15 cellular contexts compared by ENCODE assay signal in genomic region chr22:26885441-26886261, GRCh38.
DNase-seq lines count a peak whose midpoint lies in the region; ATAC-seq and TF ChIP-seq lines count a peak whose summit lies in the region.
"Had no signal": no experiment of that assay in that cellular context is flagged by ENCODE, and none has a peak within 500 bp of the region (broad histone marks: within the 10 kb centered on the region; RNA-seq: fewer than 3 reads in every experiment).

No MANE protein-coding gene starts in this region.

- WGBS in IMR-90 (ENCODE audit: extremely low coverage in 2 of 2, insufficient read length in 1 of 2), 2 experiments, result 100% methylated on average over 1 of the region's 2 CpGs; no CpG with 5 or more reads in 1 of the 2 experiments
- WGBS in mesenchymal stem cell, result 75% methylated on average over 2 of the region's 2 CpGs

- H3K4me2 ChIP-seq in IMR-90 (ENCODE audit: low read depth, low read length) (no peak overlapping the region), mesenchymal stem cell (ENCODE audit: low read length, poor library complexity, severe bottlenecking) (no peak overlapping the region)

- TF ChIP-seq RAD21 in IMR-90 (IDR thresholded peaks at IDR 0.05; ENCODE audit: low read length), result no peak

- no peak overlapping the region for H2AFZ ChIP-seq in IMR-90 (replicated peaks; ENCODE audit: low read length, poor library complexity)
- no peak overlapping the region for H2AFZ ChIP-seq in mesenchymal stem cell (ENCODE audit: low read depth, low read length)

- H3K18ac ChIP-seq in IMR-90 (ENCODE audit: low read depth, low read length), result no peak overlapping the region
- no peak overlapping the region for H3K18ac ChIP-seq in mesenchymal stem cell (ENCODE audit: low read depth in 1 of 2, low read length in 2 of 2)

- peaks cover 12% of the 10 kb centered on the region for H3K4me1 ChIP-seq in IMR-90 (ENCODE audit: control insufficient read depth, insufficient read depth, low read length)
- H3K4me1 ChIP-seq in SJSA1 (replicated peaks), result peaks cover 34% of the 10 kb centered on the region
- peaks cover 17% of the 10 kb centered on the region for H3K4me1 ChIP-seq in mesenchymal stem cell (ENCODE audit: control insufficient read depth, insufficient read depth, low read depth, low read length)
- peaks cover 26 to 68% of the 10 kb centered on the region in 2 donors for H3K4me1 ChIP-seq in thoracic aorta (ENCODE audit: control insufficient read depth in 1 of 2, low read depth in 2 of 2)
- H3K4me1 ChIP-seq: Caco-2 had no signal

- H3K9me3 ChIP-seq in IMR-90 (ENCODE audit: control insufficient read depth, insufficient read depth, low read length) (no peaks in the 10 kb centered on the region), SJSA1 (replicated peaks) (no peaks in the 10 kb centered on the region), mesenchymal stem cell (ENCODE audit: control insufficient read depth, low read length) (no peaks in the 10 kb centered on the region), thoracic aorta (no peaks in the 10 kb centered on the region)

- no peaks in the 10 kb centered on the region for H3K27me3 ChIP-seq in IMR-90 (ENCODE audit: control insufficient read depth, insufficient read depth, low read length)
- H3K27me3 ChIP-seq in SJSA1 (replicated peaks), result no peaks in the 10 kb centered on the region
- H3K27me3 ChIP-seq in mesenchymal stem cell (ENCODE audit: control insufficient read depth in 1 of 2, insufficient read depth in 1 of 2, low read length in 2 of 2), result peaks cover 0 to 3% of the 10 kb centered on the region in 2 experiments
- no peaks in the 10 kb centered on the region for H3K27me3 ChIP-seq in thoracic aorta (replicated peaks; ENCODE audit: insufficient read depth)

- TF ChIP-seq CTCF in IMR-90 (conservative IDR thresholded peaks at IDR 0.05; ENCODE audit: low read depth, low read length) (no peak), thoracic aorta (IDR thresholded peaks at IDR 0.05) (peak; percentile 2), RWPE1 (conservative IDR thresholded peaks at IDR 0.05; ENCODE audit: low read depth) (no peak)

- no peak overlapping the region for H3K56ac ChIP-seq in IMR-90 (ENCODE audit: extremely low read depth, insufficient read depth, low read length)

- POLR2A ChIA-PET in IMR-90 (lab: Charles Lee; ENCODE audit: unreplicated experiment), result no interaction called here
- POLR2A ChIA-PET in RWPE1 (lab: Yijun Ruan, JAX; ENCODE audit: low non-redundant PET), result no interaction called here

- H3K4me3 ChIP-seq in IMR-90 (ENCODE audit: insufficient read depth, low read depth, low read length) (no peak overlapping the region), SJSA1 (no peak overlapping the region), mesenchymal stem cell (ENCODE audit: insufficient read depth in 1 of 2, low read depth in 1 of 2, low read length in 2 of 2) (no peak overlapping the region), thoracic aorta (no peak overlapping the region)

- H2BK5ac ChIP-seq in IMR-90 (ENCODE audit: low read depth, low read length, poor library complexity, severe bottlenecking) (no peak overlapping the region), mesenchymal stem cell (ENCODE audit: low read depth, low read length, poor library complexity, severe bottlenecking) (no peak overlapping the region)

- CTCF ChIA-PET in IMR-90 (lab: Yijun Ruan, JAX) (no interaction called here), RWPE1 (lab: Yijun Ruan, JAX) (no interaction called here)

- no peaks in the 10 kb centered on the region for H4K20me1 ChIP-seq in IMR-90 (ENCODE audit: insufficient read depth, low read length)

- no TSS peak for BruUV-seq in IMR-90 (replicated peaks; lab: Mats Ljungman, UMichigan)

- peak overlapping the region; percentile 39; the same call in 1 of the 2 replicates for H4K91ac ChIP-seq in IMR-90 (ENCODE audit: insufficient read depth, low read depth, low read length)
- no peak overlapping the region for H4K91ac ChIP-seq in mesenchymal stem cell (ENCODE audit: low read length)

- H2BK120ac ChIP-seq in IMR-90 (ENCODE audit: low read depth, low read length) (peak overlapping the region; percentile 80), mesenchymal stem cell (ENCODE audit: low read depth, low read length) (no peak overlapping the region)

- H3K14ac ChIP-seq in IMR-90 (replicated peaks; ENCODE audit: low read depth, low read length), result no peak overlapping the region; the same call in 1 of the 2 replicates
- no peak overlapping the region for H3K14ac ChIP-seq in mesenchymal stem cell (ENCODE audit: low read length in 2 of 2)

- ATAC-seq in IMR-90 (ENCODE audit: low read depth), result no peak
- no peak for ATAC-seq in thoracic aorta (ENCODE audit: insufficient number of reproducible peaks, low FRiP score, low read depth)

- H3K79me1 ChIP-seq in IMR-90 (ENCODE audit: low read depth in 1 of 2, low read length in 2 of 2) (no peaks in the 10 kb centered on the region), mesenchymal stem cell (replicated peaks; ENCODE audit: low read length, poor library complexity, severe bottlenecking) (no peaks in the 10 kb centered on the region)

- in situ Hi-C loops in IMR-90 (cut with MboI; ENCODE audit: low sequenced_read_pairs), result no loop called here

- H2AK9ac ChIP-seq in IMR-90 (replicated peaks; ENCODE audit: low read depth, low read length, poor library complexity), result peak overlapping the region; percentile 15

- H3K27ac ChIP-seq in IMR-90 (ENCODE audit: insufficient read depth, low read length) (no peak overlapping the region), SJSA1 (peak overlapping the region; percentile 67), mesenchymal stem cell (ENCODE audit: low read length, poor library complexity, severe bottlenecking) (peak overlapping the region; percentile 79), thoracic aorta (peak overlapping the region; percentile 93 to 95), RWPE1 (no peak overlapping the region)
- H3K27ac ChIP-seq: C4-2B had no signal

- dilution Hi-C loops in IMR-90 (cut with HindIII; ENCODE audit: low sequenced_read_pairs, unreplicated experiment), result no loop called here

- peak overlapping the region in 1 of 2 experiments; percentile 32; a peak in 1 of 4 replicates for H4K8ac ChIP-seq in IMR-90 (ENCODE audit: low read depth in 2 of 2, low read length in 2 of 2)
- H4K8ac ChIP-seq in mesenchymal stem cell (ENCODE audit: low read length), result no peak overlapping the region

- TF ChIP-seq POLR2A in IMR-90 (IDR thresholded peaks at IDR 0.05; ENCODE audit: low read depth, low read length), result no peak

- H2BK15ac ChIP-seq in IMR-90 (ENCODE audit: low read depth, low read length) (peak overlapping the region; percentile 42; the same call in 1 of the 3 replicates), mesenchymal stem cell (ENCODE audit: low read depth, poor library complexity, severe bottlenecking) (peak overlapping the region; percentile 36)

- H3K4ac ChIP-seq in IMR-90 (ENCODE audit: low read depth, low read length) (peak overlapping the region; percentile 59), mesenchymal stem cell (ENCODE audit: low read depth in 1 of 2, low read length in 2 of 2) (no peak overlapping the region)

- H3K23ac ChIP-seq in IMR-90 (ENCODE audit: low read depth, low read length) (0 out of 2 replicates have a peak overlapping the region, but pooled peaks have one; percentile 29), mesenchymal stem cell (ENCODE audit: low read length in 2 of 2) (no peak overlapping the region)

- no peak for DNase-seq in IMR-90
- no peak for DNase-seq in SJSA1 (ENCODE audit: low read depth in 1 of 2, low spot score in 2 of 2)
- no peak for DNase-seq in mesenchymal stem cell
- DNase-seq in thoracic aorta (ENCODE audit: low spot score), result no peak
- no peak for DNase-seq in dedifferentiated amniotic fluid mesenchymal stem cell (ENCODE audit: extremely low spot score)
- DNase-seq in NCI-H128 (lab: John Stamatoyannopoulos, UW; ENCODE audit: unreplicated experiment), result no peak
- DNase-seq in RWPE1 (ENCODE audit: low spot score), result no peak
- DNase-seq: Caco-2, H9, NCI-H1092, NCI-H187, NCI-H446, NCI-H748 treated with DMSO at 0.1 percent for 48 hours, SHP77 treated with DMSO at 0.1 percent for 48 hours had no signal

- intact Hi-C loops in IMR-90 (cut with micrococcal nuclease), result no loop called here

- H3K9ac ChIP-seq in IMR-90 (ENCODE audit: low read depth, low read length) (no peak overlapping the region), mesenchymal stem cell (ENCODE audit: low read length) (no peak overlapping the region)

- H2AK5ac ChIP-seq in IMR-90 (ENCODE audit: low read depth, low read length) (peak overlapping the region; percentile 75), mesenchymal stem cell (ENCODE audit: low read length, severe bottlenecking) (peak overlapping the region; percentile 94)

- peaks cover 6% of the 10 kb centered on the region for H3K9me1 ChIP-seq in IMR-90 (ENCODE audit: insufficient read depth, low read length)

- H3K36me3 ChIP-seq in IMR-90 (ENCODE audit: control insufficient read depth, insufficient read depth, low read length) (no peaks in the 10 kb centered on the region), SJSA1 (no peaks in the 10 kb centered on the region), mesenchymal stem cell (ENCODE audit: control insufficient read depth in 1 of 2, insufficient read depth in 2 of 2, low read depth in 1 of 2, low read length in 2 of 2) (no peaks in the 10 kb centered on the region), thoracic aorta (no peaks in the 10 kb centered on the region)

- H4K5ac ChIP-seq in IMR-90 (ENCODE audit: low read depth, low read length), result no peak overlapping the region

- peak overlapping the region; percentile 59 for H2BK20ac ChIP-seq in IMR-90 (ENCODE audit: low read depth, low read length)

- H2BK12ac ChIP-seq in mesenchymal stem cell (ENCODE audit: low read length in 2 of 2), result peak overlapping the region in 1 of 2 experiments; percentile 71

TF ChIP-seq in IMR-90, 13 proteins besides CTCF, POLR2A, EP300 and RAD21 (continues in another document):
- TF ChIP-seq MXI1 (IDR thresholded peaks at IDR 0.05; ENCODE audit: borderline replicate concordance, low read depth, low read length) (no peak), MAFK (IDR thresholded peaks at IDR 0.05; ENCODE audit: low read depth, low read length) (no peak), FOS (IDR thresholded peaks at IDR 0.05; ENCODE audit: low read depth, low read length) (no peak), BHLHE40 (IDR thresholded peaks at IDR 0.05; ENCODE audit: low read depth, low read length) (no peak), MAZ (IDR thresholded peaks at IDR 0.05; ENCODE audit: borderline replicate concordance, low read depth, low read length) (no peak), USF2 (IDR thresholded peaks at IDR 0.05; ENCODE audit: low read depth, low read length) (no peak), NFE2L2 (IDR thresholded peaks at IDR 0.05; ENCODE audit: low read depth, low read length) (no peak), RCOR1 (IDR thresholded peaks at IDR 0.05; ENCODE audit: insufficient replicate concordance, low read length) (no peak)

Comparison
In these comparisons a context has a peak if more than half of its experiments do, and no peak if none do; other contexts are left out.
1. H3K27ac ChIP-seq: peak in SJSA1 (single experiment), mesenchymal stem cell (single experiment) and thoracic aorta (2 of 2); none in IMR-90 (single experiment) and RWPE1 (single experiment).